In genomic region chr3:42701371-42702065, GRCh38 we compare ENCODE assay signal across 8 cellular contexts. TPM values are rescaled to one million over a fixed set of nuclear protein-coding genes. Genes with fewer than 3 reads are reported as not detected.
DNase-seq lines count a peak whose midpoint lies in the region; ATAC-seq and TF ChIP-seq lines count a peak whose summit lies in the region.

No MANE protein-coding gene starts in this region.

- ATAC-seq in HG03045 (IDR thresholded peaks at IDR 0.05; ENCODE audit: unreplicated experiment), result no peak
- ATAC-seq in HG02759 (IDR thresholded peaks at IDR 0.05; ENCODE audit: unreplicated experiment), result no peak

- no peak overlapping the region for H3K4me2 ChIP-seq in H9 (ENCODE audit: insufficient read depth, insufficient read length, low read length)

- CTCF ChIA-PET in activated naive CD4-positive, alpha-beta T cell treated with anti-CD3 and anti-CD28 coated beads, Interleukin-2, amount 10 ng/mL, durations not matched to agents 7 days and 5 days (lab: Charles Lee), result interaction anchor here (1.0 to 1.1 kb wide), 2 partner anchors 8 to 10 kb away, joined by 3 read pairs; no protein-coding TSS in a partner anchor

- H3K4me1 Mint-ChIP-seq in H9, result peaks cover 11 to 22% of the 10 kb centered on the region in 2 experiments
- H3K4me1 Mint-ChIP-seq in activated naive CD4-positive, alpha-beta T cell treated with anti-CD3 and anti-CD28 coated beads, Interleukin-2, amount 10 ng/mL, durations not matched to agents 7 days and 5 days, result peaks cover 10% of the 10 kb centered on the region

- H2BK15ac ChIP-seq in H9 (ENCODE audit: low read depth, low read length), result no peak overlapping the region

- H3K56ac ChIP-seq in H9 (ENCODE audit: insufficient read length, low read depth, low read length), result no peak overlapping the region

- no peak overlapping the region for H3T11ph ChIP-seq in H9 (ENCODE audit: low read length)

- H2BK5ac ChIP-seq in H9 (ENCODE audit: insufficient read length, low read length), result no peak overlapping the region

- no peaks in the 10 kb centered on the region for H3K79me2 ChIP-seq in H9 (ENCODE audit: insufficient read depth, low read length)

- H3K9me3 Mint-ChIP-seq in H9, result no peaks in the 10 kb centered on the region
- no peaks in the 10 kb centered on the region for H3K9me3 Mint-ChIP-seq in activated naive CD4-positive, alpha-beta T cell treated with anti-CD3 and anti-CD28 coated beads, Interleukin-2, amount 10 ng/mL, durations not matched to agents 7 days and 5 days

- no peak overlapping the region for H3K27ac Mint-ChIP-seq in H9
- no peak overlapping the region for H3K27ac Mint-ChIP-seq in activated naive CD4-positive, alpha-beta T cell treated with anti-CD3 and anti-CD28 coated beads, Interleukin-2, amount 10 ng/mL, durations not matched to agents 7 days and 5 days

- H3K14ac ChIP-seq in H9 (ENCODE audit: insufficient read depth, low read length), result no peak overlapping the region

- H2AFZ ChIP-seq in H9 (ENCODE audit: low read length), result no peak overlapping the region

- peak; percentile 85 for DNase-seq in H9
- DNase-seq in SK-N-DZ (ENCODE audit: low spot score), result peak; percentile 16
- peak; percentile 85 for DNase-seq in activated naive CD4-positive, alpha-beta T cell treated with anti-CD3 and anti-CD28 coated beads, Interleukin-2, amount 10 ng/mL, durations not matched to agents 7 days and 5 days
- DNase-seq in right atrium auricular region (ENCODE audit: low spot score), result peak; percentile 68
- no peak for DNase-seq in NCI-H2171 (lab: John Stamatoyannopoulos, UW)

- H3K4me1 ChIP-seq in H9 (ENCODE audit: insufficient read depth, low read length) (no peaks in the 10 kb centered on the region), right atrium auricular region (peaks cover 0 to 66% of the 10 kb centered on the region in 2 donors), skeletal muscle tissue (ENCODE audit: control insufficient read depth in 3 of 3, insufficient read depth in 3 of 3, low read length in 3 of 3) (peaks cover 70 to 85% (median 76%) of the 10 kb centered on the region in 3 donors)

- no peak overlapping the region for H3K9ac ChIP-seq in H9 (ENCODE audit: extremely low read depth, insufficient read length, low read length)
- H3K9ac ChIP-seq in skeletal muscle tissue (ENCODE audit: low read depth in 1 of 3, low read length in 3 of 3), result peak overlapping the region; percentile 98 to 100 (median 99)

- H3K4me3 ChIP-seq in right atrium auricular region (peak overlapping the region; percentile 48 to 63), skeletal muscle tissue (ENCODE audit: low read length in 3 of 3) (peak overlapping the region; percentile 80 to 88 (median 85))

- H3K27ac ChIP-seq in H9 (ENCODE audit: insufficient read length, low read depth, low read length) (no peak overlapping the region), right atrium auricular region (peak overlapping the region; percentile 92 to 98), skeletal muscle tissue (ENCODE audit: low read depth, low read length) (peak overlapping the region; percentile 100)

- H3K18ac ChIP-seq in H9 (ENCODE audit: insufficient read length, low read depth, low read length), result no peak overlapping the region

- H2AK5ac ChIP-seq in H9 (ENCODE audit: insufficient read length, low read length), result no peak overlapping the region

- TF ChIP-seq CTCF in H9 (conservative IDR thresholded peaks at IDR 0.05) (no peak; the same call in 2 of the 3 replicates), right atrium auricular region (IDR thresholded peaks at IDR 0.05) (peak in 1 of 2 donors; percentile 1)

- H3K36me3 Mint-ChIP-seq in H9 (ENCODE audit: insufficient read depth in 1 of 3, low read depth in 3 of 3), result no peaks in the 10 kb centered on the region; a peak in 1 of 7 replicates
- no peaks in the 10 kb centered on the region for H3K36me3 Mint-ChIP-seq in activated naive CD4-positive, alpha-beta T cell treated with anti-CD3 and anti-CD28 coated beads, Interleukin-2, amount 10 ng/mL, durations not matched to agents 7 days and 5 days

- H3K9me3 ChIP-seq in H9 (ENCODE audit: control insufficient read depth, low read depth, low read length) (no peaks in the 10 kb centered on the region), right atrium auricular region (no peaks in the 10 kb centered on the region), skeletal muscle tissue (ENCODE audit: control insufficient read depth in 3 of 3, low read length in 3 of 3) (no peaks in the 10 kb centered on the region)

- no peak overlapping the region for H2BK12ac ChIP-seq in H9 (ENCODE audit: insufficient read length, low read depth, low read length)

- H3K79me1 ChIP-seq in H9 (ENCODE audit: insufficient read depth, low read depth, low read length, poor library complexity, severe bottlenecking), result no peaks in the 10 kb centered on the region

- no peak overlapping the region for H2BK120ac ChIP-seq in H9 (ENCODE audit: low read depth, low read length, poor library complexity, severe bottlenecking)

- no peak overlapping the region for H3K4ac ChIP-seq in H9 (ENCODE audit: low read depth, low read length)

- H3K23me2 ChIP-seq in H9 (ENCODE audit: insufficient read length, low read depth, low read length, poor library complexity, severe bottlenecking), result no peaks in the 10 kb centered on the region

- no peaks in the 10 kb centered on the region; the same call in 1 of the 2 replicates for H3K27me3 ChIP-seq in H9 (ENCODE audit: insufficient read depth, low read length)
- no peaks in the 10 kb centered on the region for H3K27me3 ChIP-seq in right atrium auricular region
- no peaks in the 10 kb centered on the region for H3K27me3 ChIP-seq in skeletal muscle tissue (ENCODE audit: control insufficient read depth in 3 of 3, insufficient read depth in 3 of 3, low read length in 3 of 3)

- H3K36me3 ChIP-seq in right atrium auricular region (peaks cover 17% of the 10 kb centered on the region), skeletal muscle tissue (ENCODE audit: control insufficient read depth in 3 of 3, insufficient read depth in 3 of 3, low read length in 3 of 3) (peaks cover 14 to 23% (median 16%) of the 10 kb centered on the region in 3 donors)

- WGBS in H9 (ENCODE audit: extremely low coverage, insufficient read length, low lambda C conversion rate), result no CpG with 5 or more reads among the region's 15 CpGs

- H4K5ac ChIP-seq in H9 (ENCODE audit: insufficient read length, low read depth, low read length), result no peak overlapping the region

- no peak overlapping the region for H3K23ac ChIP-seq in H9 (ENCODE audit: insufficient read length, low read depth, low read length)

- no peak overlapping the region for H4K8ac ChIP-seq in H9 (replicated peaks; ENCODE audit: insufficient read length, low read depth, low read length)

- no peak overlapping the region for H2BK20ac ChIP-seq in H9 (ENCODE audit: low read depth, low read length, poor library complexity, severe bottlenecking)

- no peak overlapping the region for H3K4me3 Mint-ChIP-seq in H9
- H3K4me3 Mint-ChIP-seq in activated naive CD4-positive, alpha-beta T cell treated with anti-CD3 and anti-CD28 coated beads, Interleukin-2, amount 10 ng/mL, durations not matched to agents 7 days and 5 days, result no peak overlapping the region

- H4K91ac ChIP-seq in H9 (ENCODE audit: insufficient read length, low read depth, low read length), result no peak overlapping the region

- no peaks in the 10 kb centered on the region for H4K20me1 ChIP-seq in H9 (ENCODE audit: control insufficient read depth, insufficient read depth, insufficient read length)

- H3K27me3 Mint-ChIP-seq in H9 (ENCODE audit: low read depth), result no peaks in the 10 kb centered on the region
- H3K27me3 Mint-ChIP-seq in activated naive CD4-positive, alpha-beta T cell treated with anti-CD3 and anti-CD28 coated beads, Interleukin-2, amount 10 ng/mL, durations not matched to agents 7 days and 5 days, result peaks cover 10% of the 10 kb centered on the region

RNA-seq across cellular contexts. Expression of gene HHATL, which starts 1.1 kb away (rescaled TPM):
- total RNA-seq in H9 (2021) (0.46 TPM in 1 of 2 replicates, not detected in the other), right atrium auricular region (100 to 1,000 TPM; 444 to 908 TPM), skeletal muscle tissue (23.0 TPM)
- polyA plus RNA-seq in SK-N-DZ (2014; cell fraction: cytosol; rRNA removed), result 0.19 TPM in 1 of 2 replicates, not detected in the other
- 1.1 TPM in 1 of 2 replicates, not detected in the other for polyA plus RNA-seq in SK-N-DZ (2014; cell fraction: nucleus; rRNA removed)

RNA-seq across cellular contexts. Expression of gene KLHL40, which starts 16.2 kb away (rescaled TPM):
- total RNA-seq in H9 (2021), result not detected in 2 replicates
- polyA plus RNA-seq in SK-N-DZ (2014; cell fraction: cytosol; rRNA removed), result not detected in 2 replicates
- not detected in 2 replicates for polyA plus RNA-seq in SK-N-DZ (2014; cell fraction: nucleus; rRNA removed)
- under 1 TPM; 0.15 to 0.63 TPM for total RNA-seq in right atrium auricular region
- total RNA-seq in skeletal muscle tissue, result 179 TPM

RNA-seq across cellular contexts. Expression of gene ZBTB47, which starts 48.0 kb away (rescaled TPM):
- total RNA-seq in H9 (2021), result 3.6 and 4.2 TPM in 2 replicates
- 3.1 and 4.7 TPM in 2 replicates for polyA plus RNA-seq in SK-N-DZ (2014; cell fraction: cytosol; rRNA removed)
- polyA plus RNA-seq in SK-N-DZ (2014; cell fraction: nucleus; rRNA removed), result 5.1 and 5.3 TPM in 2 replicates
- total RNA-seq in right atrium auricular region, result 100 to 1,000 TPM in 1 of 2 donors, 10 to 100 TPM in 1; 92.4 to 129 TPM
- 21.4 TPM for total RNA-seq in skeletal muscle tissue

Comparison
In these comparisons a context has a peak if more than half of its experiments do, and no peak if none do; other contexts are left out.
1. RNA of gene HHATL, which starts 1.1 kb away (total RNA-seq): 444 to 908 TPM in right atrium auricular region; 23.0 TPM in skeletal muscle tissue (single experiment) and 0.46 TPM in H9; every median in the first group is over 10 times any median in the second.
2. RNA of gene KLHL40, which starts 16.2 kb away (total RNA-seq): 179 TPM in skeletal muscle tissue (single experiment); 0.15 to 0.63 TPM in right atrium auricular region and not detected in H9; every median in the first group is over 100 times any median in the second.